In genomic region chr1:59128784-59129227, GRCh38 we compare ENCODE assay signal across 14 cellular contexts.
A peak's percentile ranks its signal among the peaks of the same experiment; 100 is the strongest.
DNase-seq lines count a peak whose midpoint lies in the region; ATAC-seq and TF ChIP-seq lines count a peak whose summit lies in the region.
"Had no signal": no experiment of that assay in that cellular context is flagged by ENCODE, and none has a peak within 500 bp of the region (broad histone marks: within the 10 kb centered on the region; RNA-seq: fewer than 3 reads in every experiment).

No MANE protein-coding gene starts in this region.

- peak; percentile 40 for DNase-seq in AG09309 (ENCODE audit: low read depth)
- DNase-seq in M059J (ENCODE audit: low read depth) = peak; percentile 91
- peak; percentile 55 for DNase-seq in dedifferentiated amniotic fluid mesenchymal stem cell (ENCODE audit: extremely low spot score)
- DNase-seq in mesenchymal stem cell = no peak
- no peak for DNase-seq in COR-L47 (lab: John Stamatoyannopoulos, UW)
- DNase-seq in NCI-H146 (lab: John Stamatoyannopoulos, UW) = no peak
- no peak for DNase-seq in NCI-H2196 (lab: John Stamatoyannopoulos, UW; ENCODE audit: unreplicated experiment)
- DNase-seq: activated CD8-positive, alpha-beta memory T cell treated with anti-CD3 and anti-CD28 coated beads, Interleukin-2, amount 50 U/mL, for 4 hours; immature natural killer cell; NCI-H2227 treated with DMSO at 0.1 percent for 48 hours; small intestine had no signal

- H3K79me1 ChIP-seq in mesenchymal stem cell (replicated peaks; ENCODE audit: low read length, poor library complexity, severe bottlenecking) = no peaks in the 10 kb centered on the region

- no peak overlapping the region for H4K8ac ChIP-seq in mesenchymal stem cell (ENCODE audit: low read length)

- ATAC-seq in HG02588 (IDR thresholded peaks at IDR 0.05; ENCODE audit: unreplicated experiment) = no peak

- H3K27me3 ChIP-seq in mesenchymal stem cell (ENCODE audit: control insufficient read depth in 1 of 2, insufficient read depth in 1 of 2, low read length in 2 of 2) = no peaks in the 10 kb centered on the region
- H3K27me3 ChIP-seq: BLaER1 treated with 17β-estradiol and CSF1 and Interleukin-3, amounts not matched to agents 10 nM and 100 nM had no signal

- H2BK12ac ChIP-seq in mesenchymal stem cell (ENCODE audit: low read length in 2 of 2) = no peak overlapping the region

- H2BK15ac ChIP-seq in mesenchymal stem cell (ENCODE audit: low read depth, poor library complexity, severe bottlenecking) = no peak overlapping the region

- no peak for TF ChIP-seq CTCF in AG09309 (IDR thresholded peaks at IDR 0.05; ENCODE audit: control insufficient read depth, insufficient read depth, low read depth, low read length, missing control alignments)

- peak overlapping the region; percentile 2 for H2AK5ac ChIP-seq in mesenchymal stem cell (ENCODE audit: low read length, severe bottlenecking)

- H3K4ac ChIP-seq in mesenchymal stem cell (ENCODE audit: low read depth in 1 of 2, low read length in 2 of 2) = no peak overlapping the region

- no peaks in the 10 kb centered on the region for H3K36me3 ChIP-seq in mesenchymal stem cell (ENCODE audit: control insufficient read depth in 1 of 2, insufficient read depth in 2 of 2, low read depth in 1 of 2, low read length in 2 of 2)
- H3K36me3 ChIP-seq: BLaER1 treated with 17β-estradiol and CSF1 and Interleukin-3, amounts not matched to agents 10 nM and 100 nM had no signal

- H3K14ac ChIP-seq in mesenchymal stem cell (ENCODE audit: low read length in 2 of 2) = peak overlapping the region in 1 of 2 experiments; percentile 2

- no peak overlapping the region for H2BK120ac ChIP-seq in mesenchymal stem cell (ENCODE audit: low read depth, low read length)

- H3K9me3 ChIP-seq in mesenchymal stem cell (ENCODE audit: control insufficient read depth, low read length) = no peaks in the 10 kb centered on the region

- H3K4me2 ChIP-seq in mesenchymal stem cell (ENCODE audit: low read length, poor library complexity, severe bottlenecking) = no peak overlapping the region
- H3K4me2 ChIP-seq: BLaER1 treated with 17β-estradiol and CSF1 and Interleukin-3, amounts not matched to agents 10 nM and 100 nM; PC-9 had no signal

- H2BK5ac ChIP-seq in mesenchymal stem cell (ENCODE audit: low read depth, low read length, poor library complexity, severe bottlenecking) = no peak overlapping the region

- H3K4me1 ChIP-seq in mesenchymal stem cell (ENCODE audit: control insufficient read depth, insufficient read depth, low read depth, low read length) = peaks cover 4% of the 10 kb centered on the region

- H3K9ac ChIP-seq in mesenchymal stem cell (ENCODE audit: low read length) = peak overlapping the region; percentile 29
- H3K9ac ChIP-seq: BLaER1 treated with 17β-estradiol and CSF1 and Interleukin-3, amounts not matched to agents 10 nM and 100 nM had no signal

- H3K4me3 ChIP-seq in AG09309 (ENCODE audit: control insufficient read depth, low read depth, low read length) = no peak overlapping the region
- no peak overlapping the region for H3K4me3 ChIP-seq in mesenchymal stem cell (ENCODE audit: insufficient read depth in 1 of 2, low read depth in 1 of 2, low read length in 2 of 2)
- H3K4me3 ChIP-seq: BLaER1 treated with 17β-estradiol and CSF1 and Interleukin-3, amounts not matched to agents 10 nM and 100 nM; PC-9 had no signal

- no peak overlapping the region for H4K91ac ChIP-seq in mesenchymal stem cell (ENCODE audit: low read length)

- H3K23ac ChIP-seq in mesenchymal stem cell (ENCODE audit: low read length in 2 of 2) = no peak overlapping the region

- H3K27ac ChIP-seq in mesenchymal stem cell (ENCODE audit: low read length, poor library complexity, severe bottlenecking) = peak overlapping the region; percentile 76
- H3K27ac ChIP-seq: BLaER1 treated with 17β-estradiol and CSF1 and Interleukin-3, amounts not matched to agents 10 nM and 100 nM; PC-9 had no signal

- H2AFZ ChIP-seq in mesenchymal stem cell (ENCODE audit: low read depth, low read length) = no peak overlapping the region
- H2AFZ ChIP-seq: PC-9 had no signal

- WGBS in mesenchymal stem cell = 75% methylated on average over 4 of the region's 4 CpGs

- peak overlapping the region in 1 of 2 experiments; percentile 6 for H3K18ac ChIP-seq in mesenchymal stem cell (ENCODE audit: low read depth in 1 of 2, low read length in 2 of 2)

Comparison
In these comparisons a context has a peak if more than half of its experiments do, and no peak if none do; other contexts are left out.
1. DNase-seq: peak in AG09309 (single experiment), M059J (single experiment) and dedifferentiated amniotic fluid mesenchymal stem cell (single experiment); none in mesenchymal stem cell (single experiment), COR-L47 (single experiment), NCI-H146 (single experiment) and NCI-H2196 (single experiment).